In the genomic region with DNA sequence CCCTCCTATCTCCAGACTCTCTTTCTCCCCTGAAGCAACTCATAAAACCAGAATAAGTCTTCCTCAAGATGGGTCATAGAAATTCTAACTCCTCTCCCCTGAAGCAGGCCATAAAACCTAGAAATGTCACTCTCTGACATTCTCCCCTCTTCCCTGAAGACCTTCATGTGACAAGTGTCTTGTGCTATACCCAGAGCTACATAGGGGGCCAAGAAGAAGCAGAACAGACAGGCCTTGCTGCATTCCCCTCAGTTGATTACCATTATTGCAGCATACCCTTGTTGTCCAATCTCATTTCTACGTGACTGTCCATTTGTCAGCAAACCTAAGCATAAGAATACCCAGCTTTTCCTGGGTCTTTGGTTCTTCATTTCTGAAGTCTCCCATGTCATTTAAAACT, we compare ENCODE assay signal across 1 cellular context.
TF ChIP-seq lines count a peak whose summit lies in the region.

No MANE protein-coding gene starts in this region.

TF ChIP-seq in WTC11, 78 proteins besides CTCF, POLR2A, EP300 and RAD21 (continued from another document):
- TF ChIP-seq MAX (CRISPR knock-in tag; IDR thresholded peaks at IDR 0.05) (no peak), KAT7 (CRISPR knock-in tag; IDR thresholded peaks at IDR 0.05; ENCODE audit: borderline replicate concordance) (no peak), TEAD1 (CRISPR knock-in tag; IDR thresholded peaks at IDR 0.05) (no peak), RORB (CRISPR knock-in tag; IDR thresholded peaks at IDR 0.05) (no peak), FOXP1 (CRISPR knock-in tag; IDR thresholded peaks at IDR 0.05; ENCODE audit: borderline replicate concordance) (no peak)
